7 cellular contexts compared by ENCODE assay signal in genomic region chr11:79437274-79437980, GRCh38. TPM values are rescaled to one million over a fixed set of nuclear protein-coding genes. Genes with fewer than 3 reads are reported as not detected.
DNase-seq lines count a peak whose midpoint lies in the region.

No MANE protein-coding gene starts in this region.

- peaks cover 39% of the 10 kb centered on the region for H3K4me1 Mint-ChIP-seq in dendritic cell treated with granulocyte-macrophage colony-stimulating factor and Interleukin-4, amounts not matched to agents 40 ng/mL and 50 ng/mL, for 4 days (ENCODE audit: low read depth)

- H3K36me3 Mint-ChIP-seq in dendritic cell treated with granulocyte-macrophage colony-stimulating factor and Interleukin-4, amounts not matched to agents 40 ng/mL and 50 ng/mL, for 4 days (ENCODE audit: low read depth) = no peaks in the 10 kb centered on the region

- peak overlapping the region; percentile 53 for H3K4me3 ChIP-seq in urinary bladder (ENCODE audit: low read depth, low read length)

- DNase-seq in GM03348 (ENCODE audit: low spot score) (peak; percentile 91), NCI-H2171 (lab: John Stamatoyannopoulos, UW) (peak; percentile 67), lung microvascular endothelial cell (ENCODE audit: low read depth in 2 of 2) (peak; percentile 12 to 29)
- DNase-seq in stimulated activated CD4-positive, alpha-beta T cell treated with anti-CD3 and anti-CD28 coated beads, Interleukin-1b, Interleukin-23, amount 100 ng/mL, for 48 hours = no peak
- no peak for DNase-seq in stimulated activated naive CD4-positive, alpha-beta T cell treated with Interleukin-2 at 50 U/mL for 16 hours (lab: John Stamatoyannopoulos, UW)

- H3K9me3 Mint-ChIP-seq in dendritic cell treated with granulocyte-macrophage colony-stimulating factor and Interleukin-4, amounts not matched to agents 40 ng/mL and 50 ng/mL, for 4 days = no peaks in the 10 kb centered on the region

- no peak overlapping the region for H3K27ac Mint-ChIP-seq in dendritic cell treated with granulocyte-macrophage colony-stimulating factor and Interleukin-4, amounts not matched to agents 40 ng/mL and 50 ng/mL, for 4 days

- H3K4me3 Mint-ChIP-seq in dendritic cell treated with granulocyte-macrophage colony-stimulating factor and Interleukin-4, amounts not matched to agents 40 ng/mL and 50 ng/mL, for 4 days = peak overlapping the region; percentile 49

- H3K36me3 ChIP-seq in urinary bladder (ENCODE audit: insufficient read depth) = no peaks in the 10 kb centered on the region

- 1% methylated on average over 74 of the region's 74 CpGs for WGBS in urinary bladder

- H3K27me3 Mint-ChIP-seq in dendritic cell treated with granulocyte-macrophage colony-stimulating factor and Interleukin-4, amounts not matched to agents 40 ng/mL and 50 ng/mL, for 4 days = peaks cover 90% of the 10 kb centered on the region

- no peaks in the 10 kb centered on the region for H3K4me1 ChIP-seq in urinary bladder (ENCODE audit: insufficient read depth)

- intact Hi-C loops in dendritic cell treated with granulocyte-macrophage colony-stimulating factor and Interleukin-4, amounts not matched to agents 40 ng/mL and 50 ng/mL, for 4 days (cut with micrococcal nuclease) = loop anchor here (5.0 kb wide), 1 partner anchor 35 kb away; no protein-coding TSS in a partner anchor

- no peak overlapping the region for H3K27ac ChIP-seq in urinary bladder (ENCODE audit: low read depth)

RNA-seq across cellular contexts. Expression of gene TENM4, which starts 3.4 kb away (rescaled TPM):
- total RNA-seq in lung microvascular endothelial cell (under 0.01 TPM in 1 of 2 replicates, not detected in the other), urinary bladder (27.8 TPM)
- 1.5 TPM for polyA plus RNA-seq in urinary bladder

Comparison
In these comparisons a context has a peak if more than half of its experiments do, and no peak if none do; other contexts are left out.
1. DNase-seq: peak in GM03348 (single experiment), NCI-H2171 (single experiment) and lung microvascular endothelial cell (2 of 2); none in stimulated activated CD4-positive, alpha-beta T cell treated with anti-CD3 and anti-CD28 coated beads, Interleukin-1b, Interleukin-23, amount 100 ng/mL, for 48 hours (single experiment) and stimulated activated naive CD4-positive, alpha-beta T cell treated with Interleukin-2 at 50 U/mL for 16 hours (single experiment).
2. RNA of gene TENM4, which starts 3.4 kb away (total RNA-seq): 27.8 TPM in urinary bladder (single experiment); under 0.01 TPM in lung microvascular endothelial cell; every median in the first group is over 10 times any median in the second.